ENCODE assay signal across 1 cellular context in genomic region chr6:99427988-99428387, GRCh38.
TF ChIP-seq lines count a peak whose summit lies in the region.

No MANE protein-coding gene starts in this region.

TF ChIP-seq in GM12878, 131 proteins besides CTCF, POLR2A, EP300 and RAD21:
- no peak for TF ChIP-seq MLLT1 (IDR thresholded peaks at IDR 0.05)
- peak; percentile 91 for TF ChIP-seq ZNF24 (IDR thresholded peaks at IDR 0.05)
